In genomic region chr2:3657881-3658280, GRCh38 we compare ENCODE assay signal across 1 cellular context.
TF ChIP-seq lines count a peak whose summit lies in the region.

Gene ALLC, plus strand, starts transcription at chr2:3658200. Its CDS starts 12,958 bp downstream, at chr2:3671158.

TF ChIP-seq in H1, 55 proteins besides CTCF, POLR2A, EP300 and RAD21 (continued from another document):
- TF ChIP-seq CHD7 (IDR thresholded peaks at IDR 0.05; ENCODE audit: insufficient replicate concordance, low read length): no peak
- no peak for TF ChIP-seq SIN3A (conservative IDR thresholded peaks at IDR 0.05 in 1 of 2, IDR thresholded peaks at IDR 0.05 in 1 of 2; ENCODE audit: low read depth in 1 of 2, low read length in 2 of 2)
- no peak for TF ChIP-seq SP4 (IDR thresholded peaks at IDR 0.05; ENCODE audit: low read length)
- TF ChIP-seq SP2 (IDR thresholded peaks at IDR 0.05; ENCODE audit: low read length): no peak
- no peak for TF ChIP-seq BCL11A (IDR thresholded peaks at IDR 0.05; ENCODE audit: low read depth in 2 of 2, low read length in 2 of 2)
- no peak for TF ChIP-seq GTF2F1 (IDR thresholded peaks at IDR 0.05; ENCODE audit: borderline replicate concordance, low read depth, low read length)
- TF ChIP-seq TAF1 (IDR thresholded peaks at IDR 0.05; ENCODE audit: low read depth, low read length): no peak
- no peak for TF ChIP-seq EZH2 (IDR thresholded peaks at IDR 0.05; ENCODE audit: low read depth, low read length, severe bottlenecking)
- TF ChIP-seq BACH1 (IDR thresholded peaks at IDR 0.05; ENCODE audit: low read length): no peak
- no peak for TF ChIP-seq CHD1 (IDR thresholded peaks at IDR 0.05; ENCODE audit: low read depth, low read length)
TF ChIP-seq in H1: peak in this region for 0.
